In the genomic region with DNA sequence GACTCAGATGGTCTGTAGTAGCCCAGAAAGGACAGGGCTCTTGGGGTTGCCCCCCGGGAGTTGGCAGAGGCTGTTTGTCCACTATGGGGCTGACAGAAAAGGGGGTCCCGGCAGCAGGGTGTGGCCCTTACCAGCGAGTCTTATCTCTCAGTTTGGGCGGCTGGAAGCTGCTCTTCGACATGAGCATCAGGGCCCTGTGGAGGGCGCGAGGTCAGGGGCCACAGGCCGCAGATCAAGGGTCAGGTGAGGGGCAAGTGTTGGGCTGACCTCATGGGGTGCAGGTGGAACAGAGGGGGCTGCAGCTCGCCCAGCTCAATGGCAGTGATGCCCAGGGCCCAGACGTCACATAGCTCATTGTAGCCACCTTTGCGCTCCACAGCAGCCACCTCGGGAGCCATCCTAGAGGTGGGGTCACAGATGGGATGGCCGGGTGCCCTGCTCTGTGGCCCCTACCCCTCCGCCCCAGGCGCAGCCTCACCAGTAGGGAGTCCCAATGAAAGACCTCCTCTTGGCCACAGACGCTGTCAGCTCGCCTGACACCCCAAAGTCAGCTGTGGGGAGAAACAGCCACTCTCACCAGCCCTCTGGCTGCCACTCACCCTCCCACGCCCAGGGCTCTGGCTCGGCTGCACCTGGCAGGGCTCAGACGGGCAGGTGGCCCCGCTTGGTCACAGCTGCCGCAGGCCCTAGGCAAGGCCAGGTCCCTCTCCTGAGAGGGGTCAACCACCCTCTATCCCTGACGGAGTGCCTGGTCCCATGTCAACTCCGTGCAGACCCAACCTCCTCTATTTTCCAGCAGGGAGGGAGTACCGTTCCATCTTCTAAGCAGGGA, we compare ENCODE assay signal across 12 cellular contexts. TPM values are rescaled to one million over a fixed set of nuclear protein-coding genes. Genes with fewer than 3 reads are reported as not detected.
DNase-seq lines count a peak whose midpoint lies in the region; ATAC-seq, FAIRE-seq and TF ChIP-seq lines count a peak whose summit lies in the region.
"Had no signal": no experiment of that assay in that cellular context is flagged by ENCODE, and none has a peak within 500 bp of the region (broad histone marks: within the 10 kb centered on the region; RNA-seq: fewer than 3 reads in every experiment).

No MANE protein-coding gene starts in this region.

- TF ChIP-seq CTCF in HepG2 (CRISPR knock-in tag; IDR thresholded peaks at IDR 0.05) = no peak

- H3K4me3 Mint-ChIP-seq in activated naive CD4-positive, alpha-beta T cell treated with anti-CD3 and anti-CD28 coated beads for 36 hours = peak overlapping the region; percentile 81

- no peaks in the 10 kb centered on the region for H3K27me3 ChIP-seq in HepG2 (ENCODE audit: control insufficient read depth in 1 of 2, insufficient read depth in 2 of 2, low read length in 2 of 2)
- H3K27me3 ChIP-seq: cardiac muscle cell had no signal

- H3K4me2 ChIP-seq in HepG2 (ENCODE audit: low read depth, low read length) = peak overlapping the region; percentile 75; the same call in 1 of the 2 replicates

- WGBS in HepG2 (ENCODE audit: low lambda C conversion rate) = 33% methylated on average over 5 of the region's 25 CpGs

- in situ Hi-C loops in HepG2 (cut with HindIII; ENCODE audit: extremely low pct_ligation_motif_present, low pct_unique_long_range_greater_than_20kb) = loop anchor here (5.0 kb wide), 1 partner anchor 41 kb away; a partner anchor contains a TSS

- intact Hi-C loops in activated naive CD4-positive, alpha-beta T cell treated with anti-CD3 and anti-CD28 coated beads for 36 hours (cut with micrococcal nuclease) = loop anchor here (5.0 kb wide), 1 partner anchor 1056 kb away; a partner anchor contains a TSS
- intact Hi-C loops in HepG2 (cut with micrococcal nuclease; ENCODE audit: unreplicated experiment) = loop anchor here (5.0 kb wide), 1 partner anchor 46 kb away; no protein-coding TSS in a partner anchor

- H3K9me3 ChIP-seq in SK-N-MC (ENCODE audit: low read depth, low read length) (no peaks in the 10 kb centered on the region), HepG2 (ENCODE audit: low read length) (no peaks in the 10 kb centered on the region)

- ATAC-seq in HepG2 (no peak), GM19452 (IDR thresholded peaks at IDR 0.05; ENCODE audit: unreplicated experiment) (no peak)
- ATAC-seq: sciatic nerve had no signal

- no peaks in the 10 kb centered on the region for H3K79me2 ChIP-seq in HepG2 (ENCODE audit: insufficient read depth, low read length)

- H3K27ac ChIP-seq in SK-N-MC (no peak overlapping the region), HepG2 (ENCODE audit: extremely low read length, insufficient read depth, low read length) (peak overlapping the region; percentile 21), temporal lobe (ENCODE audit: low read depth, low read length) (peak overlapping the region; percentile 36)
- H3K27ac ChIP-seq: cardiac muscle cell had no signal

- H3K4me3 ChIP-seq in SK-N-MC (0 out of 2 replicates have a peak overlapping the region, but pooled peaks have one; percentile 76), HepG2 (replicated peaks in 1 of 3; ENCODE audit: insufficient read depth in 1 of 3, low read depth in 2 of 3, low read length in 3 of 3) (no peak overlapping the region; a peak in 1 of 6 replicates)
- H3K4me3 ChIP-seq: cardiac muscle cell had no signal

- TF ChIP-seq EP300 in HepG2 (IDR thresholded peaks at IDR 0.05; ENCODE audit: low read depth in 2 of 2, low read length in 2 of 2) (no peak), HepG2 (CRISPR knock-in tag; IDR thresholded peaks at IDR 0.05; ENCODE audit: borderline replicate concordance) (no peak)

- CTCF ChIA-PET in activated naive CD4-positive, alpha-beta T cell treated with anti-CD3 and anti-CD28 coated beads for 36 hours (lab: Charles Lee) = interaction anchor here (0.5 kb wide), 1 partner anchor 473 kb away, joined by 4 read pairs; no protein-coding TSS in a partner anchor
- CTCF ChIA-PET in HepG2 (lab: Yijun Ruan, JAX; ENCODE audit: low intra/inter-chr PET ratio, low total read pairs) = no interaction called here

- no peak overlapping the region for H3K9ac ChIP-seq in SK-N-MC (ENCODE audit: insufficient read length)
- H3K9ac ChIP-seq in HepG2 (ENCODE audit: insufficient read depth, low read depth, low read length) = no peak overlapping the region

- TF ChIP-seq RAD21 in HepG2 (CRISPR knock-in tag; IDR thresholded peaks at IDR 0.05) = no peak

- H3K27me3 Mint-ChIP-seq in activated naive CD4-positive, alpha-beta T cell treated with anti-CD3 and anti-CD28 coated beads for 36 hours (ENCODE audit: low read depth) = no peaks in the 10 kb centered on the region

- H3K9me3 Mint-ChIP-seq in activated naive CD4-positive, alpha-beta T cell treated with anti-CD3 and anti-CD28 coated beads for 36 hours = no peaks in the 10 kb centered on the region

- H3K27ac Mint-ChIP-seq in activated naive CD4-positive, alpha-beta T cell treated with anti-CD3 and anti-CD28 coated beads for 36 hours = peak overlapping the region; percentile 85

- H3K36me3 Mint-ChIP-seq in activated naive CD4-positive, alpha-beta T cell treated with anti-CD3 and anti-CD28 coated beads for 36 hours (ENCODE audit: low read depth) = peaks cover 8% of the 10 kb centered on the region

- no peaks in the 10 kb centered on the region for H4K20me1 ChIP-seq in HepG2 (ENCODE audit: insufficient read depth, low read length)

- H3K4me1 ChIP-seq in HepG2 (ENCODE audit: insufficient read depth, low read length) = peaks cover 65% of the 10 kb centered on the region

- peaks cover 32% of the 10 kb centered on the region for H3K4me1 Mint-ChIP-seq in activated naive CD4-positive, alpha-beta T cell treated with anti-CD3 and anti-CD28 coated beads for 36 hours (ENCODE audit: low read depth)

- no peak overlapping the region for H2AFZ ChIP-seq in HepG2 (ENCODE audit: low read length)

- POLR2A ChIA-PET in HepG2 (lab: Yijun Ruan, JAX) = interaction anchor here (0.9 to 3.2 kb wide), 3 partner anchors 22 to 42 kb away, joined by 3 to 19 read pairs (median 5); a partner anchor contains a TSS

- no peak for DNase-seq in activated naive CD4-positive, alpha-beta T cell treated with anti-CD3 and anti-CD28 coated beads for 36 hours
- DNase-seq in activated naive CD4-positive, alpha-beta T cell treated with anti-CD3 and anti-CD28 coated beads, Interleukin-2, amount 50 U/mL, for 16 hours = no peak
- DNase-seq in SK-N-MC (ENCODE audit: low read depth, low spot score) (no peak), HepG2 (ENCODE audit: low spot score) (no peak), NCI-H2196 (lab: John Stamatoyannopoulos, UW; ENCODE audit: unreplicated experiment) (no peak), A172 (ENCODE audit: low spot score) (no peak)
- DNase-seq: AML-193, NCI-H2107 had no signal

- BruUV-seq in HepG2 (replicated peaks; lab: Mats Ljungman, UMichigan) = no TSS peak

- no peak for TF ChIP-seq POLR2A in HepG2 (IDR thresholded peaks at IDR 0.05; ENCODE audit: insufficient read depth in 1 of 2, low read depth in 2 of 2, low read length in 2 of 2)

- FAIRE-seq in HepG2 (lab: Jason Lieb, UNC) = no peak

- H3K36me3 ChIP-seq in SK-N-MC (ENCODE audit: insufficient read depth, low read length) (peaks cover 14% of the 10 kb centered on the region; the same call in 1 of the 2 replicates), HepG2 (replicated peaks in 1 of 2; ENCODE audit: control insufficient read depth in 1 of 2, insufficient read depth in 2 of 2, low read length in 2 of 2) (peaks cover 4 to 10% of the 10 kb centered on the region in 2 experiments; a peak in 2 of 5 replicates)

RNA-seq across cellular contexts. Expression of a gene that starts 2.2 kb away (rescaled TPM):
- 10 to 100 TPM; 69.5 to 73.9 TPM for total RNA-seq in activated naive CD4-positive, alpha-beta T cell treated with anti-CD3 and anti-CD28 coated beads for 36 hours
- total RNA-seq in HepG2 (2016; rRNA removed; fragmentation: Illumina TruSeq; extraction: Trizol) = 7.8 and 8.3 TPM in 2 replicates
- 3.5 and 4.1 TPM in 2 replicates for total RNA-seq in HepG2 (2016; cell fraction: cytosol; rRNA removed; fragmentation: Illumina TruSeq; extraction: Trizol; ENCODE audit: low read depth)
- total RNA-seq in HepG2 (2016; cell fraction: insoluble cytoplasmic fraction; rRNA removed; fragmentation: Illumina TruSeq; extraction: Trizol) = 4.8 and 7.6 TPM in 2 replicates
- total RNA-seq in HepG2 (2016; cell fraction: membrane; rRNA removed; fragmentation: Illumina TruSeq; extraction: Trizol) = 10.9 and 11.1 TPM in 2 replicates
- total RNA-seq in HepG2 (2016; cell fraction: nucleus; rRNA removed; fragmentation: Illumina TruSeq; extraction: Trizol) = 6.7 and 7.4 TPM in 2 replicates
- 15.5 and 17.6 TPM in 2 replicates for polyA plus RNA-seq in HepG2 (2011; rRNA removed)
- polyA plus RNA-seq in HepG2 (2011; cell fraction: cytosol; rRNA removed) = 7.7 and 11.1 TPM in 2 replicates
- polyA plus RNA-seq in HepG2 (2011; cell fraction: nucleus; rRNA removed) = 71.3 and 101 TPM in 2 replicates
- 8.7 and 10.1 TPM in 2 replicates for polyA plus RNA-seq in HepG2 (2012)
- 5.1 and 6.2 TPM in 2 replicates for polyA plus RNA-seq in HepG2 (2016; cell fraction: cytosol; fragmentation: Illumina TruSeq; extraction: Trizol; ENCODE audit: low read depth)
- polyA plus RNA-seq in HepG2 (2016; cell fraction: insoluble cytoplasmic fraction; fragmentation: Illumina TruSeq; extraction: Trizol; ENCODE audit: low read depth) = 7.8 and 9.1 TPM in 2 replicates
- 9.5 and 11.8 TPM in 2 replicates for polyA plus RNA-seq in HepG2 (2016; cell fraction: membrane; fragmentation: Illumina TruSeq; extraction: Trizol; ENCODE audit: low read depth)
- polyA plus RNA-seq in HepG2 (2016; cell fraction: nucleus; fragmentation: Illumina TruSeq; extraction: Trizol; ENCODE audit: insufficient read depth, low read depth) = 20.0 and 20.1 TPM in 2 replicates
- polyA minus RNA-seq in HepG2 (2011; rRNA and poly(A)+ RNA removed; ENCODE audit: low replicate concordance) = 25.9 and 40.8 TPM in 2 replicates
- 4.3 and 6.6 TPM in 2 replicates for polyA minus RNA-seq in HepG2 (2011; cell fraction: cytosol; rRNA and poly(A)+ RNA removed)
- polyA minus RNA-seq in HepG2 (2011; cell fraction: nucleus; rRNA and poly(A)+ RNA removed) = 8.7 and 10.9 TPM in 2 replicates
- 7.4 TPM for total RNA-seq in temporal lobe
- total RNA-seq in A172 (2014; rRNA removed; shearing (Covaris generic)) = 30.8 and 40.5 TPM in 2 replicates

RNA-seq across cellular contexts. Expression of a gene that starts 9.5 kb away (rescaled TPM):
- 10 to 100 TPM; 23.9 TPM for total RNA-seq in activated naive CD4-positive, alpha-beta T cell treated with anti-CD3 and anti-CD28 coated beads for 36 hours
- total RNA-seq in HepG2 (2016; rRNA removed; fragmentation: Illumina TruSeq; extraction: Trizol) (15.3 and 20.5 TPM in 2 replicates), temporal lobe (15.0 TPM)
- total RNA-seq in HepG2 (2016; cell fraction: cytosol; rRNA removed; fragmentation: Illumina TruSeq; extraction: Trizol; ENCODE audit: low read depth) = 3.8 and 4.3 TPM in 2 replicates
- 11.7 and 21.5 TPM in 2 replicates for total RNA-seq in HepG2 (2016; cell fraction: insoluble cytoplasmic fraction; rRNA removed; fragmentation: Illumina TruSeq; extraction: Trizol)
- 9.8 and 11.2 TPM in 2 replicates for total RNA-seq in HepG2 (2016; cell fraction: membrane; rRNA removed; fragmentation: Illumina TruSeq; extraction: Trizol)
- total RNA-seq in HepG2 (2016; cell fraction: nucleus; rRNA removed; fragmentation: Illumina TruSeq; extraction: Trizol) = 16.8 and 17.9 TPM in 2 replicates
- 27.3 and 30.9 TPM in 2 replicates for polyA plus RNA-seq in HepG2 (2011; rRNA removed)
- 11.1 and 16.7 TPM in 2 replicates for polyA plus RNA-seq in HepG2 (2011; cell fraction: cytosol; rRNA removed)
- polyA plus RNA-seq in HepG2 (2011; cell fraction: nucleus; rRNA removed) = 97.2 and 109 TPM in 2 replicates
- 19.6 and 26.4 TPM in 2 replicates for polyA plus RNA-seq in HepG2 (2012)
- polyA plus RNA-seq in HepG2 (2016; cell fraction: cytosol; fragmentation: Illumina TruSeq; extraction: Trizol; ENCODE audit: low read depth) = 5.0 and 5.9 TPM in 2 replicates
- 24.4 and 31.0 TPM in 2 replicates for polyA plus RNA-seq in HepG2 (2016; cell fraction: insoluble cytoplasmic fraction; fragmentation: Illumina TruSeq; extraction: Trizol; ENCODE audit: low read depth)
- 13.6 and 15.0 TPM in 2 replicates for polyA plus RNA-seq in HepG2 (2016; cell fraction: membrane; fragmentation: Illumina TruSeq; extraction: Trizol; ENCODE audit: low read depth)
- polyA plus RNA-seq in HepG2 (2016; cell fraction: nucleus; fragmentation: Illumina TruSeq; extraction: Trizol; ENCODE audit: insufficient read depth, low read depth) = 70.2 and 70.8 TPM in 2 replicates
- 38.1 and 40.7 TPM in 2 replicates for polyA minus RNA-seq in HepG2 (2011; rRNA and poly(A)+ RNA removed; ENCODE audit: low replicate concordance)
- 14.8 and 15.4 TPM in 2 replicates for polyA minus RNA-seq in HepG2 (2011; cell fraction: cytosol; rRNA and poly(A)+ RNA removed)
- polyA minus RNA-seq in HepG2 (2011; cell fraction: nucleus; rRNA and poly(A)+ RNA removed) = 11.1 and 15.7 TPM in 2 replicates
- 14.3 and 15.0 TPM in 2 replicates for total RNA-seq in A172 (2014; rRNA removed; shearing (Covaris generic))

RNA-seq across cellular contexts. Expression of a gene that starts 22.5 kb away (rescaled TPM):
- total RNA-seq in activated naive CD4-positive, alpha-beta T cell treated with anti-CD3 and anti-CD28 coated beads for 36 hours = 100 to 1,000 TPM; 303 to 320 TPM
- total RNA-seq in HepG2 (2016; rRNA removed; fragmentation: Illumina TruSeq; extraction: Trizol) (42.5 and 70.4 TPM in 2 replicates), temporal lobe (93.2 TPM)
- total RNA-seq in HepG2 (2016; cell fraction: cytosol; rRNA removed; fragmentation: Illumina TruSeq; extraction: Trizol; ENCODE audit: low read depth) = 16.0 and 19.1 TPM in 2 replicates
- total RNA-seq in HepG2 (2016; cell fraction: insoluble cytoplasmic fraction; rRNA removed; fragmentation: Illumina TruSeq; extraction: Trizol) = 36.1 and 70.7 TPM in 2 replicates
- 45.9 and 46.6 TPM in 2 replicates for total RNA-seq in HepG2 (2016; cell fraction: membrane; rRNA removed; fragmentation: Illumina TruSeq; extraction: Trizol)
- 163 and 180 TPM in 2 replicates for total RNA-seq in HepG2 (2016; cell fraction: nucleus; rRNA removed; fragmentation: Illumina TruSeq; extraction: Trizol)
- polyA plus RNA-seq in HepG2 (2011; rRNA removed) = 51.9 and 55.5 TPM in 2 replicates
- polyA plus RNA-seq in HepG2 (2011; cell fraction: cytosol; rRNA removed) = 14.3 and 16.0 TPM in 2 replicates
- polyA plus RNA-seq in HepG2 (2011; cell fraction: nucleus; rRNA removed) = 223 and 237 TPM in 2 replicates
- polyA plus RNA-seq in HepG2 (2012) = 130 and 151 TPM in 2 replicates
- 30.5 and 31.3 TPM in 2 replicates for polyA plus RNA-seq in HepG2 (2016; cell fraction: cytosol; fragmentation: Illumina TruSeq; extraction: Trizol; ENCODE audit: low read depth)
- polyA plus RNA-seq in HepG2 (2016; cell fraction: insoluble cytoplasmic fraction; fragmentation: Illumina TruSeq; extraction: Trizol; ENCODE audit: low read depth) = 93.3 and 132 TPM in 2 replicates
- 63.8 and 66.4 TPM in 2 replicates for polyA plus RNA-seq in HepG2 (2016; cell fraction: membrane; fragmentation: Illumina TruSeq; extraction: Trizol; ENCODE audit: low read depth)
- polyA plus RNA-seq in HepG2 (2016; cell fraction: nucleus; fragmentation: Illumina TruSeq; extraction: Trizol; ENCODE audit: insufficient read depth, low read depth) = 426 and 461 TPM in 2 replicates
- polyA minus RNA-seq in HepG2 (2011; rRNA and poly(A)+ RNA removed; ENCODE audit: low replicate concordance) = 77.9 and 101 TPM in 2 replicates
- polyA minus RNA-seq in HepG2 (2011; cell fraction: cytosol; rRNA and poly(A)+ RNA removed) = 31.1 and 32.0 TPM in 2 replicates
- 297 and 338 TPM in 2 replicates for polyA minus RNA-seq in HepG2 (2011; cell fraction: nucleus; rRNA and poly(A)+ RNA removed)
- 61.8 and 149 TPM in 2 replicates for total RNA-seq in A172 (2014; rRNA removed; shearing (Covaris generic))

RNA-seq across cellular contexts. Expression of a gene that starts 41.1 kb away (rescaled TPM):
- under 1 TPM; 0.64 to 0.89 TPM for total RNA-seq in activated naive CD4-positive, alpha-beta T cell treated with anti-CD3 and anti-CD28 coated beads for 36 hours
- total RNA-seq in HepG2 (2016; rRNA removed; fragmentation: Illumina TruSeq; extraction: Trizol) = 0.11 TPM in 1 of 2 replicates, not detected in the other
- total RNA-seq in HepG2 (2016; cell fraction: cytosol; rRNA removed; fragmentation: Illumina TruSeq; extraction: Trizol; ENCODE audit: low read depth) = not detected in 2 replicates
- 0.06 TPM in 1 of 2 replicates, not detected in the other for total RNA-seq in HepG2 (2016; cell fraction: insoluble cytoplasmic fraction; rRNA removed; fragmentation: Illumina TruSeq; extraction: Trizol)
- not detected in 2 replicates for total RNA-seq in HepG2 (2016; cell fraction: membrane; rRNA removed; fragmentation: Illumina TruSeq; extraction: Trizol)
- 0.13 and 0.16 TPM in 2 replicates for total RNA-seq in HepG2 (2016; cell fraction: nucleus; rRNA removed; fragmentation: Illumina TruSeq; extraction: Trizol)
- polyA plus RNA-seq in HepG2 (2011; rRNA removed) = 0.12 and 0.13 TPM in 2 replicates
- polyA plus RNA-seq in HepG2 (2011; cell fraction: cytosol; rRNA removed) = 0.08 and 0.09 TPM in 2 replicates
- polyA plus RNA-seq in HepG2 (2011; cell fraction: nucleus; rRNA removed) = 0.31 and 0.51 TPM in 2 replicates
- polyA plus RNA-seq in HepG2 (2012) = 0.19 and 0.24 TPM in 2 replicates
- polyA plus RNA-seq in HepG2 (2016; cell fraction: cytosol; fragmentation: Illumina TruSeq; extraction: Trizol; ENCODE audit: low read depth) = not detected in 2 replicates
- polyA plus RNA-seq in HepG2 (2016; cell fraction: insoluble cytoplasmic fraction; fragmentation: Illumina TruSeq; extraction: Trizol; ENCODE audit: low read depth) = not detected in 2 replicates
- not detected in 2 replicates for polyA plus RNA-seq in HepG2 (2016; cell fraction: membrane; fragmentation: Illumina TruSeq; extraction: Trizol; ENCODE audit: low read depth)
- polyA plus RNA-seq in HepG2 (2016; cell fraction: nucleus; fragmentation: Illumina TruSeq; extraction: Trizol; ENCODE audit: insufficient read depth, low read depth) = not detected in 2 replicates
- 0.68 and 0.84 TPM in 2 replicates for polyA minus RNA-seq in HepG2 (2011; rRNA and poly(A)+ RNA removed; ENCODE audit: low replicate concordance)
- 0.26 TPM in 1 of 2 replicates, not detected in the other for polyA minus RNA-seq in HepG2 (2011; cell fraction: cytosol; rRNA and poly(A)+ RNA removed)
- 0.62 and 0.77 TPM in 2 replicates for polyA minus RNA-seq in HepG2 (2011; cell fraction: nucleus; rRNA and poly(A)+ RNA removed)
- 1.5 TPM for total RNA-seq in temporal lobe
- 0.12 TPM in 1 of 2 replicates, not detected in the other for total RNA-seq in A172 (2014; rRNA removed; shearing (Covaris generic))

RNA-seq across cellular contexts. Expression of a gene that starts 43.6 kb away (rescaled TPM):
- total RNA-seq in activated naive CD4-positive, alpha-beta T cell treated with anti-CD3 and anti-CD28 coated beads for 36 hours = under 1 TPM; 0.32 to 0.41 TPM
- total RNA-seq in HepG2 (2016; rRNA removed; fragmentation: Illumina TruSeq; extraction: Trizol) (0.77 and 1.4 TPM in 2 replicates), temporal lobe (0.25 TPM)
- 0.10 and 0.35 TPM in 2 replicates for total RNA-seq in HepG2 (2016; cell fraction: cytosol; rRNA removed; fragmentation: Illumina TruSeq; extraction: Trizol; ENCODE audit: low read depth)
- 0.42 and 1.4 TPM in 2 replicates for total RNA-seq in HepG2 (2016; cell fraction: insoluble cytoplasmic fraction; rRNA removed; fragmentation: Illumina TruSeq; extraction: Trizol)
- total RNA-seq in HepG2 (2016; cell fraction: membrane; rRNA removed; fragmentation: Illumina TruSeq; extraction: Trizol) = 0.37 and 0.38 TPM in 2 replicates
- 1.8 and 2.0 TPM in 2 replicates for total RNA-seq in HepG2 (2016; cell fraction: nucleus; rRNA removed; fragmentation: Illumina TruSeq; extraction: Trizol)
- polyA plus RNA-seq in HepG2 (2011; rRNA removed) = 0.55 and 0.99 TPM in 2 replicates
- 0.34 and 0.54 TPM in 2 replicates for polyA plus RNA-seq in HepG2 (2011; cell fraction: cytosol; rRNA removed)
- 6.3 and 7.3 TPM in 2 replicates for polyA plus RNA-seq in HepG2 (2011; cell fraction: nucleus; rRNA removed)
- 1.2 and 1.3 TPM in 2 replicates for polyA plus RNA-seq in HepG2 (2012)
- polyA plus RNA-seq in HepG2 (2016; cell fraction: cytosol; fragmentation: Illumina TruSeq; extraction: Trizol; ENCODE audit: low read depth) = 0.06 and 0.11 TPM in 2 replicates
- 0.63 and 0.75 TPM in 2 replicates for polyA plus RNA-seq in HepG2 (2016; cell fraction: insoluble cytoplasmic fraction; fragmentation: Illumina TruSeq; extraction: Trizol; ENCODE audit: low read depth)
- polyA plus RNA-seq in HepG2 (2016; cell fraction: membrane; fragmentation: Illumina TruSeq; extraction: Trizol; ENCODE audit: low read depth) = 0.24 and 0.70 TPM in 2 replicates
- 4.9 and 5.6 TPM in 2 replicates for polyA plus RNA-seq in HepG2 (2016; cell fraction: nucleus; fragmentation: Illumina TruSeq; extraction: Trizol; ENCODE audit: insufficient read depth, low read depth)
- polyA minus RNA-seq in HepG2 (2011; rRNA and poly(A)+ RNA removed; ENCODE audit: low replicate concordance) = 1.3 and 2.7 TPM in 2 replicates
- 0.59 and 1.6 TPM in 2 replicates for polyA minus RNA-seq in HepG2 (2011; cell fraction: cytosol; rRNA and poly(A)+ RNA removed)
- 1.9 and 4.0 TPM in 2 replicates for polyA minus RNA-seq in HepG2 (2011; cell fraction: nucleus; rRNA and poly(A)+ RNA removed)
- 3.7 and 4.1 TPM in 2 replicates for total RNA-seq in A172 (2014; rRNA removed; shearing (Covaris generic))
